Comparison of ENCODE assay signal across 8 cellular contexts in the genomic region with DNA sequence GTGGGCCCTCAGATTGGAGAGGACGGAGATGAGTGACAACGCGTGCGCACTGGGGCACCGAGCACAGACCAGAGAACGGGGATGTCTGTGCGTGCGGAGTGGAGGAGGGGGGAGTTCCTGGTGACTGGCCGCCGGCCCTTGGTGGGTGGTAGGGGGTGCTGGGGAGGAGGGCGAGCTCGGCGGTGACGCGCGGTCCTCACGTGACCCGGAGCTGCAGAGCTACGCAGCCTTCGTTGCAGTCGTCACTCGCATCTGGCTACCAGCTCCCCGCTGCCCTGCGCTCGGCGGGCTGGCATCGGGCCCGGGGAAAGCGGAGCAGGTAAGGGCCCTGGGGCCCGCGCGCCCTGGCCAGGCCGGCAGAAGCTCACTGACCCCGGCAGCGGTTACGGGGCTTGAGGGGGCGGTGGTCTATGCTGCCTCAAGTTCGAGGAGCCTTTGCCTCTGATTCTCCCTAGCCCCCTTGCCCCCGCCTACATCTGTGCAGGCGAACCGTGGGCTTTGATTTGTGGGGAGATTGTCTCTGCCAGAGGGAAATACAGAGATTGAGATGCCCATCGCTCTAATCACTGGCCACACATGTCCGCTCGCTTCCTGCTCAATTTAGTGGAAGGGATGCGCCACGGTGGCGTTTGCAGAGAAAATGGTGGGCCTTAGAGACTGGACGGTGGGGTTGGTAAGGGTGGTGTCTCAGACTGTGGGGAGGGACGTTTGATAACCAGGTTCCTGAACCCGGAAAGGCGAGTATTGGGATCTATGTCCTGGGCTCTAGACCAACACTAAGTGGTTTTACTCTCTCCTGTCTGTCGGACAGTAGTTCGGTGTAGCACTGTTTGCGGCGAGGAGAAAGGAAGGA. TPM values are rescaled to one million over a fixed set of nuclear protein-coding genes. Genes with fewer than 3 reads are reported as not detected.
A peak's percentile ranks its signal among the peaks of the same experiment; 100 is the strongest.
DNase-seq lines count a peak whose midpoint lies in the region; ATAC-seq and TF ChIP-seq lines count a peak whose summit lies in the region.

A gene (plus strand): TSS at position 245 of the 853 bp plus-strand sequence. CDS start 3,134 bp downstream, outside the sequence.

- no peak within 1 kb of the TSS for H3K27ac Mint-ChIP-seq in dendritic cell treated with granulocyte-macrophage colony-stimulating factor and Interleukin-4, amounts not matched to agents 40 ng/mL and 50 ng/mL, for 4 days

- ATAC-seq in GM18870 (IDR thresholded peaks at IDR 0.05; ENCODE audit: unreplicated experiment), result no peak
- ATAC-seq in HG02623 (IDR thresholded peaks at IDR 0.05; ENCODE audit: unreplicated experiment), result no peak

- peak within 1 kb of the TSS; percentile 63 for H3K4me3 Mint-ChIP-seq in dendritic cell treated with granulocyte-macrophage colony-stimulating factor and Interleukin-4, amounts not matched to agents 40 ng/mL and 50 ng/mL, for 4 days

- H3K9me3 Mint-ChIP-seq in dendritic cell treated with granulocyte-macrophage colony-stimulating factor and Interleukin-4, amounts not matched to agents 40 ng/mL and 50 ng/mL, for 4 days, result no peaks in the 10 kb centered on the region

- peak; percentile 37 for DNase-seq in DMS 273 treated with DMSO at 0.1 percent for 48 hours (lab: John Stamatoyannopoulos, UW)
- DNase-seq in NCI-H1105 treated with DMSO at 0.1 percent for 48 hours (lab: John Stamatoyannopoulos, UW), result peak; percentile 80
- peak; percentile 10 to 13 for DNase-seq in activated CD4-positive, alpha-beta T cell treated with anti-CD3 and anti-CD28 coated beads for 24 hours (ENCODE audit: low read depth in 2 of 2)
- DNase-seq in lower leg skin (ENCODE audit: low spot score in 2 of 2), result peak; percentile 14 to 83
- DNase-seq in stimulated activated CD4-positive, alpha-beta T cell treated with anti-CD3 and anti-CD28 coated beads, Interleukin-2, amount 100 ng/mL, for 4 hours (ENCODE audit: low read depth), result peak; percentile 29

- peaks cover 9% of the 10 kb centered on the region for H3K4me1 Mint-ChIP-seq in dendritic cell treated with granulocyte-macrophage colony-stimulating factor and Interleukin-4, amounts not matched to agents 40 ng/mL and 50 ng/mL, for 4 days (ENCODE audit: low read depth)

- TF ChIP-seq CTCF in lower leg skin (IDR thresholded peaks at IDR 0.05), result no peak

- intact Hi-C loops in dendritic cell treated with granulocyte-macrophage colony-stimulating factor and Interleukin-4, amounts not matched to agents 40 ng/mL and 50 ng/mL, for 4 days (cut with micrococcal nuclease), result no loop called here
- intact Hi-C loops in lower leg skin (cut with DNase I; ENCODE audit: low total_unique reads), result no loop called here

- 9 to 43% methylated on average over 26 to 50 of the region's 55 CpGs for WGBS in lower leg skin, 2 donors

- H3K4me3 ChIP-seq in lower leg skin (ENCODE audit: low read depth, poor library complexity, severe bottlenecking), result peak within 1 kb of the TSS; percentile 12

- peaks cover 15% of the 10 kb centered on the region for H3K27me3 Mint-ChIP-seq in dendritic cell treated with granulocyte-macrophage colony-stimulating factor and Interleukin-4, amounts not matched to agents 40 ng/mL and 50 ng/mL, for 4 days

- TF ChIP-seq POLR2A in lower leg skin (IDR thresholded peaks at IDR 0.05), result no peak

- H3K36me3 Mint-ChIP-seq in dendritic cell treated with granulocyte-macrophage colony-stimulating factor and Interleukin-4, amounts not matched to agents 40 ng/mL and 50 ng/mL, for 4 days (ENCODE audit: low read depth), result no peaks in the 10 kb centered on the region

RNA-seq across cellular contexts. Expression of the gene that starts here (rescaled TPM):
- total RNA-seq in lower leg skin, result 1 to 10 TPM; 1.9 to 6.1 (median 5.0) TPM

Comparison
In these comparisons a context has a peak if more than half of its experiments do, and no peak if none do; other contexts are left out.
1. DNase-seq: peak in every context shown above with its lines; median percentile 80 in NCI-H1105 treated with DMSO at 0.1 percent for 48 hours; 48 in lower leg skin; 37 in DMS 273 treated with DMSO at 0.1 percent for 48 hours; 29 in stimulated activated CD4-positive, alpha-beta T cell treated with anti-CD3 and anti-CD28 coated beads, Interleukin-2, amount 100 ng/mL, for 4 hours; 12 in activated CD4-positive, alpha-beta T cell treated with anti-CD3 and anti-CD28 coated beads for 24 hours.